In genomic region chr18:38198956-38199355, GRCh38 we compare ENCODE assay signal across 22 cellular contexts.
DNase-seq lines count a peak whose midpoint lies in the region; ATAC-seq, FAIRE-seq and TF ChIP-seq lines count a peak whose summit lies in the region.
"Had no signal": no experiment of that assay in that cellular context is flagged by ENCODE, and none has a peak within 500 bp of the region (broad histone marks: within the 10 kb centered on the region; RNA-seq: fewer than 3 reads in every experiment).

No MANE protein-coding gene starts in this region.

- DNase-seq in GM23338 (ENCODE audit: low spot score) (peak; percentile 45), NCI-H69 (lab: John Stamatoyannopoulos, UW) (peak; percentile 73), H1 (ENCODE audit: low read depth in 1 of 2, low spot score in 2 of 2) (no peak), keratinocyte (ENCODE audit: low read depth, low spot score) (no peak), DMS79 (lab: John Stamatoyannopoulos, UW) (no peak), WTC11 (ENCODE audit: low spot score) (no peak), erythroblast (lab: John Stamatoyannopoulos, UW) (no peak)
- DNase-seq: CD8-positive, alpha-beta T cell; Karpas-422; NCI-H1417 treated with DMSO at 0.1 percent for 48 hours; NCI-H2029; NCI-H526; PC-3; RPMI8226; SIG-M5 had no signal

- H3K9me3 ChIP-seq in H1 (ENCODE audit: insufficient read depth in 2 of 2, low read depth in 1 of 2, low read length in 1 of 2) = no peaks in the 10 kb centered on the region
- H3K9me3 ChIP-seq in keratinocyte (ENCODE audit: control insufficient read depth, low read depth, low read length) = no peaks in the 10 kb centered on the region
- H3K9me3 ChIP-seq: BLaER1 treated with 17β-estradiol and CSF1 and Interleukin-3, amounts not matched to agents 10 nM and 100 nM had no signal

- H3K4me3 ChIP-seq in GM23338 (no peak overlapping the region), H1 (ENCODE audit: extremely low read depth in 1 of 4, insufficient read depth in 2 of 4, low read depth in 3 of 4, low read length in 4 of 4) (no peak overlapping the region), keratinocyte (ENCODE audit: control insufficient read depth in 2 of 3, extremely low read depth in 1 of 3, insufficient read depth in 2 of 3, low read depth in 1 of 3, low read length in 3 of 3) (no peak overlapping the region)
- H3K4me3 ChIP-seq: BLaER1 treated with 17β-estradiol and CSF1 and Interleukin-3, amounts not matched to agents 10 nM and 100 nM had no signal

- no peak overlapping the region for H2BK5ac ChIP-seq in H1 (ENCODE audit: low read depth, low read length)

- H3K18ac ChIP-seq in H1 (ENCODE audit: extremely low read depth, low read length) = no peak overlapping the region

- no peak overlapping the region for H3K14ac ChIP-seq in H1 (ENCODE audit: insufficient read length)

- H3K56ac ChIP-seq in H1 (replicated peaks; ENCODE audit: insufficient read length, low read depth, low read length) = no peak overlapping the region

- no peak for TF ChIP-seq POLR2A in H1 (IDR thresholded peaks at IDR 0.05; ENCODE audit: control extremely low read depth in 1 of 2, low read depth in 2 of 2, low read length in 2 of 2)
- no peak for TF ChIP-seq POLR2A in erythroblast (IDR thresholded peaks at IDR 0.05; ENCODE audit: low read length)

- FAIRE-seq in H1 (lab: Jason Lieb, UNC) (no peak), keratinocyte (lab: Jason Lieb, UNC) (peak; percentile 32)
- FAIRE-seq: GM12892, GM18507, H54, HTR-8/SVneo had no signal

- H4K5ac ChIP-seq in H1 (ENCODE audit: insufficient read length, low read depth, low read length) = no peak overlapping the region

- H2AFZ ChIP-seq in GM23338 = no peak overlapping the region
- no peak overlapping the region for H2AFZ ChIP-seq in H1 (ENCODE audit: low read length)
- no peak overlapping the region for H2AFZ ChIP-seq in keratinocyte (ENCODE audit: control insufficient read depth, low read length)

- no peak overlapping the region for H2BK20ac ChIP-seq in H1 (ENCODE audit: low read length)

- no peak for TF ChIP-seq CTCF in GM23338 (conservative IDR thresholded peaks at IDR 0.05; ENCODE audit: low read depth in 2 of 2)
- TF ChIP-seq CTCF in H1 (IDR thresholded peaks at IDR 0.05; ENCODE audit: control extremely low read depth in 1 of 3, insufficient read depth in 1 of 3, low read depth in 1 of 3, low read length in 3 of 3) = no peak
- TF ChIP-seq CTCF in keratinocyte (optimal IDR thresholded peaks at IDR 0.05 in 1 of 3, IDR thresholded peaks at IDR 0.05 in 1 of 3, conservative IDR thresholded peaks at IDR 0.05 in 1 of 3; ENCODE audit: extremely low read depth in 1 of 3, insufficient read depth in 2 of 3, low read length in 3 of 3) = no peak
- no peak for TF ChIP-seq CTCF in WTC11 (IDR thresholded peaks at IDR 0.05)

- no peaks in the 10 kb centered on the region for H3K36me3 ChIP-seq in GM23338 (ENCODE audit: insufficient read depth)
- no peaks in the 10 kb centered on the region for H3K36me3 ChIP-seq in H1 (ENCODE audit: control insufficient read depth in 2 of 4, insufficient read depth in 4 of 4, low read length in 3 of 4)
- no peaks in the 10 kb centered on the region for H3K36me3 ChIP-seq in keratinocyte (ENCODE audit: control insufficient read depth in 2 of 2, extremely low read depth in 1 of 2, insufficient read depth in 2 of 2, low read length in 2 of 2)
- H3K36me3 ChIP-seq: BLaER1 treated with 17β-estradiol and CSF1 and Interleukin-3, amounts not matched to agents 10 nM and 100 nM had no signal

- H3K27ac Mint-ChIP-seq in GM23338 (no peak overlapping the region), WTC11 (no peak overlapping the region)
- H3K27ac Mint-ChIP-seq: CD8-positive, alpha-beta T cell; IgD-negative memory B cell had no signal

- H3K36me3 Mint-ChIP-seq in GM23338 (ENCODE audit: low read depth) (no peaks in the 10 kb centered on the region), WTC11 (no peaks in the 10 kb centered on the region)
- H3K36me3 Mint-ChIP-seq: CD8-positive, alpha-beta T cell; IgD-negative memory B cell had no signal

- no peak overlapping the region for H3K9ac ChIP-seq in H1 (replicated peaks in 1 of 4; ENCODE audit: extremely low read depth in 1 of 4, low read depth in 3 of 4, low read length in 3 of 4)
- H3K9ac ChIP-seq in keratinocyte (ENCODE audit: control insufficient read depth, extremely low read depth, insufficient read depth, low read length) = no peak overlapping the region
- H3K9ac ChIP-seq: BLaER1 treated with 17β-estradiol and CSF1 and Interleukin-3, amounts not matched to agents 10 nM and 100 nM had no signal

- no peaks in the 10 kb centered on the region for H3F3A ChIP-seq in GM23338 (replicated peaks; ENCODE audit: low read depth)

- no peaks in the 10 kb centered on the region for H3K9me2 ChIP-seq in GM23338 (ENCODE audit: insufficient read depth)

- H3K9me1 ChIP-seq in keratinocyte (ENCODE audit: control insufficient read depth, extremely low read depth, insufficient read depth, low read length) = no peaks in the 10 kb centered on the region

- H3K27me3 ChIP-seq in GM23338 (ENCODE audit: insufficient read depth) = no peaks in the 10 kb centered on the region
- no peaks in the 10 kb centered on the region for H3K27me3 ChIP-seq in H1 (replicated peaks in 1 of 4; ENCODE audit: control insufficient read depth in 3 of 4, extremely low read depth in 1 of 4, insufficient read depth in 3 of 4, low read length in 3 of 4)
- peaks cover 3% of the 10 kb centered on the region for H3K27me3 ChIP-seq in keratinocyte (ENCODE audit: control insufficient read depth, extremely low read depth, insufficient read depth, low read length)
- H3K27me3 ChIP-seq: BLaER1 treated with 17β-estradiol and CSF1 and Interleukin-3, amounts not matched to agents 10 nM and 100 nM had no signal

- dilution Hi-C loops in keratinocyte (cut with MboI; ENCODE audit: extremely low pct_ligation_motif_present, low sequenced_read_pairs) = no loop called here

- CTCF ChIA-PET in H1 (lab: Charles Lee; ENCODE audit: partially characterized antibody) (interaction anchor here (1.2 kb wide), 1 partner anchor 30 kb away, joined by 3 read pairs; no protein-coding TSS in a partner anchor), WTC11 (lab: Charles Lee) (no interaction called here)

- H3K4me1 ChIP-seq in GM23338 (ENCODE audit: insufficient read depth) = peaks cover 31% of the 10 kb centered on the region
- H3K4me1 ChIP-seq in H1 (replicated peaks in 1 of 4; ENCODE audit: control insufficient read depth in 3 of 4, insufficient read depth in 4 of 4, low read length in 3 of 4) = peaks cover 0 to 11% (median 3%) of the 10 kb centered on the region in 4 experiments; a peak in 2 of 7 replicates
- no peaks in the 10 kb centered on the region for H3K4me1 ChIP-seq in keratinocyte (ENCODE audit: control insufficient read depth, extremely low read depth, insufficient read depth, low read length)
- H3K4me1 ChIP-seq: BLaER1 treated with 17β-estradiol and CSF1 and Interleukin-3, amounts not matched to agents 10 nM and 100 nM had no signal

- ATAC-seq in GM23338 = peak; percentile 39; the same call in 2 of the 3 replicates
- ATAC-seq in WTC11 = no peak
- no peak for ATAC-seq in HG03565 (IDR thresholded peaks at IDR 0.05; ENCODE audit: unreplicated experiment)
- ATAC-seq: CD8-positive, alpha-beta T cell; PC-3 had no signal

- no peaks in the 10 kb centered on the region for H3K9me3 Mint-ChIP-seq in GM23338
- H3K9me3 Mint-ChIP-seq in WTC11 = no peaks in the 10 kb centered on the region
- H3K9me3 Mint-ChIP-seq: CD8-positive, alpha-beta T cell had no signal

- H3K27me3 Mint-ChIP-seq in GM23338 (ENCODE audit: insufficient read depth, low read depth, poor library complexity) = no peaks in the 10 kb centered on the region
- no peaks in the 10 kb centered on the region for H3K27me3 Mint-ChIP-seq in WTC11 (ENCODE audit: low read depth)
- H3K27me3 Mint-ChIP-seq: IgD-negative memory B cell had no signal

- POLR2A ChIA-PET in H1 (lab: Charles Lee; ENCODE audit: partially characterized antibody) = no interaction called here
- POLR2A ChIA-PET in WTC11 (lab: Charles Lee) = no interaction called here

- no peak overlapping the region for H2BK12ac ChIP-seq in H1 (ENCODE audit: low read depth, low read length)

- TF ChIP-seq RAD21 in H1 (IDR thresholded peaks at IDR 0.05 in 1 of 2, conservative IDR thresholded peaks at IDR 0.05 in 1 of 2; ENCODE audit: low read depth in 2 of 2, low read length in 2 of 2) = no peak

- H3K27ac ChIP-seq in GM23338 (ENCODE audit: low read depth) (no peak overlapping the region), H1 (ENCODE audit: low read depth, low read length) (no peak overlapping the region), keratinocyte (ENCODE audit: control insufficient read depth, insufficient read depth, low read length) (no peak overlapping the region)
- H3K27ac ChIP-seq: BLaER1 treated with 17β-estradiol and CSF1 and Interleukin-3, amounts not matched to agents 10 nM and 100 nM had no signal

- H2AK5ac ChIP-seq in H1 (ENCODE audit: low read depth, low read length) = no peak overlapping the region

- H3K4me3 Mint-ChIP-seq in GM23338 (no peak overlapping the region), WTC11 (no peak overlapping the region)
- H3K4me3 Mint-ChIP-seq: CD8-positive, alpha-beta T cell; IgD-negative memory B cell had no signal

- TF ChIP-seq EP300 in H1 (IDR thresholded peaks at IDR 0.05; ENCODE audit: borderline replicate concordance in 1 of 2, low read depth in 2 of 2, low read length in 2 of 2) = no peak

- no peak overlapping the region for H4K91ac ChIP-seq in H1 (replicated peaks; ENCODE audit: insufficient read length, low read length)

- H3K23ac ChIP-seq in H1 (ENCODE audit: insufficient read length) = no peak overlapping the region

- no peaks in the 10 kb centered on the region for H4K20me1 ChIP-seq in GM23338 (replicated peaks; ENCODE audit: insufficient read depth)
- H4K20me1 ChIP-seq in H1 (replicated peaks in 1 of 2; ENCODE audit: control insufficient read depth in 1 of 2, insufficient read depth in 2 of 2, low read length in 2 of 2) = no peaks in the 10 kb centered on the region
- no peaks in the 10 kb centered on the region for H4K20me1 ChIP-seq in keratinocyte (ENCODE audit: control insufficient read depth, extremely low read depth, insufficient read depth, low read length)
- H4K20me1 ChIP-seq: BLaER1 treated with 17β-estradiol and CSF1 and Interleukin-3, amounts not matched to agents 10 nM and 100 nM had no signal

- H3K4me1 Mint-ChIP-seq in GM23338 (peaks cover 32% of the 10 kb centered on the region), WTC11 (peaks cover 37% of the 10 kb centered on the region)
- H3K4me1 Mint-ChIP-seq: IgD-negative memory B cell had no signal

- 55% methylated on average over 1 of the region's 1 CpG; no CpG with 5 or more reads in 1 of the 2 experiments for WGBS in H1 (ENCODE audit: extremely low coverage in 1 of 2, insufficient coverage in 1 of 2, insufficient read length in 1 of 2, insufficient replicate concordance in 2 of 2, low coverage in 1 of 2, low lambda C conversion rate in 2 of 2, missing lambda C conversion rate in 1 of 2), 2 experiments

- H3K79me2 ChIP-seq in GM23338 (replicated peaks; ENCODE audit: insufficient read depth) (no peaks in the 10 kb centered on the region), H1 (ENCODE audit: control insufficient read depth in 1 of 2, insufficient read depth in 2 of 2, low read length in 2 of 2) (no peaks in the 10 kb centered on the region), keratinocyte (ENCODE audit: control insufficient read depth, insufficient read depth, low read length) (no peaks in the 10 kb centered on the region)

- no peaks in the 10 kb centered on the region for H3K79me1 ChIP-seq in H1 (ENCODE audit: low read depth, low read length)

- no peak overlapping the region for H3K4ac ChIP-seq in H1 (replicated peaks; ENCODE audit: insufficient read length, low read depth, low read length)

- H2BK120ac ChIP-seq in H1 (replicated peaks; ENCODE audit: low read depth, low read length) = no peak overlapping the region

- no peak overlapping the region for H4K8ac ChIP-seq in H1 (ENCODE audit: extremely low read depth, insufficient read depth, low read length)

- H3K4me2 ChIP-seq in GM23338 (peak overlapping the region; percentile 15; the same call in 1 of the 2 replicates), H1 (ENCODE audit: insufficient read depth in 1 of 2, low read depth in 2 of 2, low read length in 2 of 2) (peak overlapping the region; percentile 19 to 23; a peak in 1 of 4 replicates), keratinocyte (ENCODE audit: control insufficient read depth, extremely low read depth, insufficient read depth, low read depth, low read length) (no peak overlapping the region)
- H3K4me2 ChIP-seq: BLaER1 treated with 17β-estradiol and CSF1 and Interleukin-3, amounts not matched to agents 10 nM and 100 nM had no signal

- no peak overlapping the region for H2BK15ac ChIP-seq in H1 (ENCODE audit: low read length)

- no peaks in the 10 kb centered on the region for H3K23me2 ChIP-seq in H1 (ENCODE audit: low read depth, low read length)

Comparison
In these comparisons a context has a peak if more than half of its experiments do, and no peak if none do; other contexts are left out.
1. DNase-seq: peak in GM23338 (single experiment) and NCI-H69 (single experiment); none in H1 (0 of 2), keratinocyte (single experiment), DMS79 (single experiment), WTC11 (single experiment) and erythroblast (0 of 2).